ENCODE assay signal across 28 cellular contexts in the genomic region with DNA sequence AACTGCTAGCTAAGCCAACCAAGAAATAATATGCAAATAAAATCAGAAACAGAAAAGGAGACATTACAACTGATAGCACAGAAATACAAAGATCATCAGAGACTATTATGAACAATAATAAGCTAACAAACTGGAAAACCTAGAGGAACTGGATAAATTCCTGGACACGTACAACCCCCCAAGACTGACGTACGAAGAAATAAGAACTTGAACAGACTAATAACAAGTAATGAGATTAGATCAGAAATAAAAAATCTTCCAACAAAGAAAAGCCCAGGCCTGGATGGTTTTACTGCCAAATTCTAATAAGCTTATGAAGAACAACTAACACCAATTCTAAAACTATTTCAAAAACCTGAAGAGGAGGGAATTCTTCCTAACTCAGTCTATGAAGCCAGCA.
"Had no signal": no experiment of that assay in that cellular context is flagged by ENCODE, and none has a peak within 500 bp of the region (broad histone marks: within the 10 kb centered on the region; RNA-seq: fewer than 3 reads in every experiment).

No MANE protein-coding gene starts in this region.

- H2AFZ ChIP-seq: hepatocyte, neural progenitor cell had no signal

- H3K4me2 ChIP-seq: hepatocyte, neural progenitor cell had no signal

- H3K4me1 ChIP-seq: prostate gland, right lobe of liver, testis, upper lobe of right lung had no signal

- H3K9me3 ChIP-seq: neutrophil, prostate gland, right atrium auricular region, right lobe of liver, stomach, testis, tibial artery, upper lobe of right lung had no signal

- H3K27me3 ChIP-seq: hepatocyte, neural progenitor cell, neutrophil, right atrium auricular region, right lobe of liver, stomach, testis, tibial artery, upper lobe of right lung had no signal

- FAIRE-seq: urothelium cell line had no signal

- H3K4me3 ChIP-seq: hepatocyte, lung, neural progenitor cell, prostate gland, right atrium auricular region, right lobe of liver, skin epidermis, stomach, testis, tibial artery, upper lobe of right lung had no signal

- DNase-seq: head of caudate nucleus; islet precursor cell; mesendoderm; naive B cell; natural killer cell; nephron progenitor cell; occipital lobe; right lobe of liver; stimulated activated CD4-positive, alpha-beta T cell treated with anti-CD3 and anti-CD28 coated beads, Interleukin-12 subunit alpha, Interleukin-12 subunit beta, amount 100 ng/mL, for 4 hours; stimulated activated CD4-positive, alpha-beta T cell treated with anti-CD3 and anti-CD28 coated beads, Interleukin-15, amount 100 ng/mL, for 24 hours; stimulated activated CD4-positive, alpha-beta T cell treated with anti-CD3 and anti-CD28 coated beads, Interleukin-2, amount 100 ng/mL, for 24 hours; stimulated activated CD4-positive, alpha-beta T cell treated with anti-CD3 and anti-CD28 coated beads, Interleukin-4, amount 100 ng/mL, for 1 hour; stimulated activated naive B cell treated with anti-CD40 and anti-IgM and Interleukin-4, amounts not matched to agents 10 μg/mL and 1 μg/mL and 100 μg/mL, for 72 hours; stimulated activated naive CD8-positive, alpha-beta T cell treated with anti-CD3 and anti-CD28 coated beads, Interleukin-15, Interleukin-2, amounts not matched to agents 100 U/mL and 50 U/mL, for 24 hours; stomach; testis; tibial artery; trophoblast cell; upper lobe of right lung had no signal

- H3K36me3 ChIP-seq: neural progenitor cell, neutrophil, prostate gland, right atrium auricular region, right lobe of liver, stomach, tibial artery, upper lobe of right lung had no signal

- H3K27ac ChIP-seq: hepatocyte, neural progenitor cell, neutrophil, prostate gland, right lobe of liver, skin epidermis, stomach, testis, upper lobe of right lung had no signal

- ATAC-seq: left lobe of liver; natural killer cell; right lobe of liver; stimulated activated naive B cell treated with anti-CD40 and anti-IgM and Interleukin-4, amounts not matched to agents 10 μg/mL and 1 μg/mL and 100 μg/mL, for 72 hours; stimulated activated naive CD8-positive, alpha-beta T cell treated with anti-CD3 and anti-CD28 coated beads, Interleukin-15, Interleukin-2, amounts not matched to agents 100 U/mL and 50 U/mL, for 24 hours; upper lobe of right lung had no signal

- H3K9ac ChIP-seq: neural progenitor cell had no signal
